Comparison of ENCODE assay signal across 20 cellular contexts in genomic region chr15:84991313-84991712, GRCh38. TPM values are rescaled to one million over a fixed set of nuclear protein-coding genes. Genes with fewer than 3 reads are reported as not detected.
DNase-seq lines count a peak whose midpoint lies in the region; ATAC-seq and TF ChIP-seq lines count a peak whose summit lies in the region.
"Had no signal": no experiment of that assay in that cellular context is flagged by ENCODE, and none has a peak within 500 bp of the region (broad histone marks: within the 10 kb centered on the region; RNA-seq: fewer than 3 reads in every experiment).

No MANE protein-coding gene starts in this region.

- H3K4me3 Mint-ChIP-seq in activated naive CD8-positive, alpha-beta T cell = peak overlapping the region; percentile 53
- H3K4me3 Mint-ChIP-seq in activated naive CD8-positive, alpha-beta T cell treated with anti-CD3 and anti-CD28 coated beads for 36 hours = no peak overlapping the region
- H3K4me3 Mint-ChIP-seq in GM23338 (no peak overlapping the region), activated B cell treated with CpG ODN at 0.5 μM for 24 hours (peak overlapping the region; percentile 21)

- H3K4me2 ChIP-seq in GM23338 (no peak overlapping the region), smooth muscle cell (no peak overlapping the region)
- H3K4me2 ChIP-seq: SK-N-SH had no signal

- H3K4me1 ChIP-seq in GM23338 (ENCODE audit: insufficient read depth) (peaks cover 11% of the 10 kb centered on the region; the same call in 1 of the 2 replicates), smooth muscle cell (ENCODE audit: low read depth) (no peaks in the 10 kb centered on the region), SJCRH30 (peaks cover 13% of the 10 kb centered on the region; the same call in 1 of the 2 replicates), heart left ventricle (peaks cover 0 to 69% (median 41%) of the 10 kb centered on the region in 12 donors)

- H3F3A ChIP-seq in GM23338 (replicated peaks; ENCODE audit: low read depth) = no peaks in the 10 kb centered on the region
- H3F3A ChIP-seq in smooth muscle cell (ENCODE audit: low read depth) = no peaks in the 10 kb centered on the region

- no peak overlapping the region for H2AFZ ChIP-seq in GM23338
- no peak overlapping the region for H2AFZ ChIP-seq in smooth muscle cell (ENCODE audit: low read depth)

- H3K79me2 ChIP-seq in GM23338 (replicated peaks; ENCODE audit: insufficient read depth) = peaks cover 10% of the 10 kb centered on the region; the same call in 1 of the 2 replicates
- H3K79me2 ChIP-seq in smooth muscle cell (ENCODE audit: low read depth) = peaks cover 54% of the 10 kb centered on the region

- intact Hi-C loops in activated B cell treated with CpG ODN at 0.5 μM for 24 hours (cut with micrococcal nuclease) (loop anchor here (1.0 kb wide), 2 partner anchors 10 to 13 kb away; partner anchors contain the start of gene PDE8A), heart left ventricle (cut with DNase I) (no loop called here)

- POLR2A ChIA-PET in activated B cell treated with CpG ODN at 0.5 μM for 24 hours (lab: Charles Lee) = interaction anchor here (0.7 to 2.6 kb wide), 3 partner anchors 9 to 260 kb away, joined by 3 to 19 read pairs (median 3); partner anchors contain the start of gene PDE8A

- H3K9me3 ChIP-seq in smooth muscle cell (replicated peaks; ENCODE audit: low read depth) (no peaks in the 10 kb centered on the region), SJCRH30 (replicated peaks) (no peaks in the 10 kb centered on the region), heart left ventricle (no peaks in the 10 kb centered on the region)
- H3K9me3 ChIP-seq: A549, Peyer's patch, SK-N-SH had no signal

- H3K9me3 Mint-ChIP-seq in activated naive CD8-positive, alpha-beta T cell (ENCODE audit: low read depth) = no peaks in the 10 kb centered on the region
- no peaks in the 10 kb centered on the region for H3K9me3 Mint-ChIP-seq in activated naive CD8-positive, alpha-beta T cell treated with anti-CD3 and anti-CD28 coated beads for 36 hours
- H3K9me3 Mint-ChIP-seq in GM23338 (no peaks in the 10 kb centered on the region), activated B cell treated with CpG ODN at 0.5 μM for 24 hours (no peaks in the 10 kb centered on the region)

- H3K27ac ChIP-seq in GM23338 (ENCODE audit: low read depth) (no peak overlapping the region), smooth muscle cell (ENCODE audit: low read depth) (no peak overlapping the region), SJCRH30 (no peak overlapping the region), heart left ventricle (no peak overlapping the region)
- H3K27ac ChIP-seq: HL-60 had no signal

- CTCF ChIA-PET in activated B cell treated with CpG ODN at 0.5 μM for 24 hours (lab: Charles Lee) = interaction anchor here (1.4 kb wide), 1 partner anchor 13 kb away, joined by 4 read pairs; no protein-coding TSS in a partner anchor

- no peak for ATAC-seq in GM23338
- peak; percentile 67 for ATAC-seq in activated B cell treated with CpG ODN at 0.5 μM for 24 hours (ENCODE audit: low read depth)
- no peak for ATAC-seq in heart left ventricle

- peak overlapping the region; percentile 2 for H3K27ac Mint-ChIP-seq in activated naive CD8-positive, alpha-beta T cell
- no peak overlapping the region for H3K27ac Mint-ChIP-seq in activated naive CD8-positive, alpha-beta T cell treated with anti-CD3 and anti-CD28 coated beads for 36 hours
- 0 out of 2 replicates have a peak overlapping the region, but pooled peaks have one; percentile 22 for H3K27ac Mint-ChIP-seq in GM23338
- peak overlapping the region; percentile 54 for H3K27ac Mint-ChIP-seq in activated B cell treated with CpG ODN at 0.5 μM for 24 hours

- no peaks in the 10 kb centered on the region for H3K36me3 ChIP-seq in GM23338 (ENCODE audit: insufficient read depth)
- no peaks in the 10 kb centered on the region for H3K36me3 ChIP-seq in smooth muscle cell (ENCODE audit: low read depth)
- H3K36me3 ChIP-seq in SJCRH30 = no peaks in the 10 kb centered on the region
- H3K36me3 ChIP-seq in heart left ventricle = no peaks in the 10 kb centered on the region
- H3K36me3 ChIP-seq: Peyer's patch had no signal

- H3K4me1 Mint-ChIP-seq in activated naive CD8-positive, alpha-beta T cell (ENCODE audit: low read depth) = peaks cover 72% of the 10 kb centered on the region
- H3K4me1 Mint-ChIP-seq in activated naive CD8-positive, alpha-beta T cell treated with anti-CD3 and anti-CD28 coated beads for 36 hours = peaks cover 56% of the 10 kb centered on the region
- H3K4me1 Mint-ChIP-seq in GM23338 (peaks cover 6% of the 10 kb centered on the region; the same call in 2 of the 3 replicates), activated B cell treated with CpG ODN at 0.5 μM for 24 hours (peaks cover 51% of the 10 kb centered on the region)

- no peaks in the 10 kb centered on the region for H4K20me1 ChIP-seq in GM23338 (replicated peaks; ENCODE audit: insufficient read depth)
- peaks cover 98% of the 10 kb centered on the region for H4K20me1 ChIP-seq in smooth muscle cell (ENCODE audit: low read depth)

- no peaks in the 10 kb centered on the region for H3K9me2 ChIP-seq in GM23338 (ENCODE audit: insufficient read depth)
- H3K9me2 ChIP-seq: SK-N-SH had no signal

- no peak for DNase-seq in activated naive CD8-positive, alpha-beta T cell treated with anti-CD3 and anti-CD28 coated beads for 36 hours
- no peak for DNase-seq in GM23338 (ENCODE audit: low spot score)
- no peak for DNase-seq in activated B cell treated with CpG ODN at 0.5 μM for 24 hours
- DNase-seq in activated CD4-positive, alpha-beta T cell treated with anti-CD3 and anti-CD28 coated beads, Interleukin-2, amount 50 U/mL, for 1 hour = no peak
- DNase-seq in smooth muscle cell (lab: John Stamatoyannopoulos, UW; ENCODE audit: unreplicated experiment) = no peak
- no peak for DNase-seq in SJCRH30
- no peak for DNase-seq in heart left ventricle
- DNase-seq: HCEC 1CT, MV-4-11, NCI-H1417 treated with DMSO at 0.1 percent for 48 hours, NCI-H2029 treated with DMSO at 0.1 percent for 48 hours, NCI-H510A treated with DMSO at 0.1 percent for 48 hours, NCI-H82, Peyer's patch, Right ventricle myocardium superior, SK-N-SH had no signal

- TF ChIP-seq POLR2A in heart left ventricle (IDR thresholded peaks at IDR 0.05) = no peak

- H3K9ac ChIP-seq in smooth muscle cell (ENCODE audit: low read depth) = no peak overlapping the region
- H3K9ac ChIP-seq: SK-N-SH had no signal

- no peaks in the 10 kb centered on the region for H3K27me3 ChIP-seq in GM23338 (ENCODE audit: insufficient read depth)
- no peaks in the 10 kb centered on the region for H3K27me3 ChIP-seq in smooth muscle cell (ENCODE audit: low read depth)
- H3K27me3 ChIP-seq in SJCRH30 = no peaks in the 10 kb centered on the region
- no peaks in the 10 kb centered on the region for H3K27me3 ChIP-seq in heart left ventricle
- H3K27me3 ChIP-seq: Peyer's patch had no signal

- no peak for TF ChIP-seq CTCF in GM23338 (conservative IDR thresholded peaks at IDR 0.05; ENCODE audit: low read depth in 2 of 2)
- no peak for TF ChIP-seq CTCF in activated B cell treated with CpG ODN at 0.5 μM for 24 hours (IDR thresholded peaks at IDR 0.05)
- no peak for TF ChIP-seq CTCF in smooth muscle cell (IDR thresholded peaks at IDR 0.05; ENCODE audit: borderline replicate concordance, insufficient read depth, poor library complexity, severe bottlenecking)
- no peak for TF ChIP-seq CTCF in heart left ventricle (IDR thresholded peaks at IDR 0.05)

- H3K4me3 ChIP-seq in GM23338 (no peak overlapping the region), smooth muscle cell (no peak overlapping the region), SJCRH30 (no peak overlapping the region), heart left ventricle (no peak overlapping the region)
- H3K4me3 ChIP-seq: A549, K562, Peyer's patch had no signal

- H3K36me3 Mint-ChIP-seq in activated naive CD8-positive, alpha-beta T cell = peaks cover 2% of the 10 kb centered on the region
- peaks cover 9% of the 10 kb centered on the region for H3K36me3 Mint-ChIP-seq in activated naive CD8-positive, alpha-beta T cell treated with anti-CD3 and anti-CD28 coated beads for 36 hours
- H3K36me3 Mint-ChIP-seq in GM23338 (ENCODE audit: low read depth) (no peaks in the 10 kb centered on the region; the same call in 2 of the 3 replicates), activated B cell treated with CpG ODN at 0.5 μM for 24 hours (ENCODE audit: low read depth) (no peaks in the 10 kb centered on the region)

- no peaks in the 10 kb centered on the region for H3K27me3 Mint-ChIP-seq in activated naive CD8-positive, alpha-beta T cell
- H3K27me3 Mint-ChIP-seq in activated naive CD8-positive, alpha-beta T cell treated with anti-CD3 and anti-CD28 coated beads for 36 hours = no peaks in the 10 kb centered on the region
- no peaks in the 10 kb centered on the region for H3K27me3 Mint-ChIP-seq in GM23338 (ENCODE audit: insufficient read depth, low read depth, poor library complexity)
- H3K27me3 Mint-ChIP-seq in activated B cell treated with CpG ODN at 0.5 μM for 24 hours = no peaks in the 10 kb centered on the region

- 96% methylated on average over 1 of the region's 1 CpG for WGBS in smooth muscle cell (ENCODE audit: low lambda C conversion rate)
- WGBS in heart left ventricle, 4 donors = 97 to 100% (median 97%) methylated on average over 1 of the region's 1 CpG

TF ChIP-seq in GM23338, 12 proteins besides CTCF, POLR2A, EP300 and RAD21 (continues in another document):
- no peak for TF ChIP-seq EZH2 (IDR thresholded peaks at IDR 0.05; ENCODE audit: low read depth, unreplicated experiment)
- TF ChIP-seq CREB1 (CRISPR knock-in tag; IDR thresholded peaks at IDR 0.05; ENCODE audit: low read depth) = no peak
- TF ChIP-seq NANOG (IDR thresholded peaks at IDR 0.05; ENCODE audit: borderline replicate concordance) = no peak

RNA-seq across cellular contexts. Expression of gene PDE8A, which starts 9.7 kb away (rescaled TPM):
- 10 to 100 TPM; 17.3 to 18.7 TPM for total RNA-seq in activated naive CD8-positive, alpha-beta T cell treated with anti-CD3 and anti-CD28 coated beads for 36 hours
- total RNA-seq in GM23338 (2014; rRNA removed; shearing (Covaris generic)) = 7.5 and 12.0 TPM in 2 replicates
- polyA plus RNA-seq in GM23338 (2016; fragmentation: Nextera tagmentation; extraction: Ambion mirVana) (5.0 and 5.6 TPM in 2 replicates), smooth muscle cell (4.3 and 5.5 TPM in 2 replicates), heart left ventricle (10 to 100 TPM; 11.9 to 13.6 TPM)
- total RNA-seq in activated B cell treated with CpG ODN at 0.5 μM for 24 hours (25.1 and 32.3 TPM in 2 replicates), smooth muscle cell (17.5 and 19.8 TPM in 2 replicates), heart left ventricle (10 to 100 TPM in 8 of 9 donors, 1 to 10 TPM in 1; 9.4 to 21.5 (median 17.8) TPM)
- total RNA-seq in SJCRH30 (2014; rRNA removed; shearing (Covaris generic)) = 17.6 and 19.6 TPM in 2 replicates

Comparison
In these comparisons a context has a peak if more than half of its experiments do, and no peak if none do; other contexts are left out.
1. H3K4me3 Mint-ChIP-seq: peak in activated naive CD8-positive, alpha-beta T cell (single experiment) and activated B cell treated with CpG ODN at 0.5 μM for 24 hours (single experiment); none in activated naive CD8-positive, alpha-beta T cell treated with anti-CD3 and anti-CD28 coated beads for 36 hours (single experiment) and GM23338 (single experiment).